ENCODE assay signal across 8 cellular contexts in the genomic region with DNA sequence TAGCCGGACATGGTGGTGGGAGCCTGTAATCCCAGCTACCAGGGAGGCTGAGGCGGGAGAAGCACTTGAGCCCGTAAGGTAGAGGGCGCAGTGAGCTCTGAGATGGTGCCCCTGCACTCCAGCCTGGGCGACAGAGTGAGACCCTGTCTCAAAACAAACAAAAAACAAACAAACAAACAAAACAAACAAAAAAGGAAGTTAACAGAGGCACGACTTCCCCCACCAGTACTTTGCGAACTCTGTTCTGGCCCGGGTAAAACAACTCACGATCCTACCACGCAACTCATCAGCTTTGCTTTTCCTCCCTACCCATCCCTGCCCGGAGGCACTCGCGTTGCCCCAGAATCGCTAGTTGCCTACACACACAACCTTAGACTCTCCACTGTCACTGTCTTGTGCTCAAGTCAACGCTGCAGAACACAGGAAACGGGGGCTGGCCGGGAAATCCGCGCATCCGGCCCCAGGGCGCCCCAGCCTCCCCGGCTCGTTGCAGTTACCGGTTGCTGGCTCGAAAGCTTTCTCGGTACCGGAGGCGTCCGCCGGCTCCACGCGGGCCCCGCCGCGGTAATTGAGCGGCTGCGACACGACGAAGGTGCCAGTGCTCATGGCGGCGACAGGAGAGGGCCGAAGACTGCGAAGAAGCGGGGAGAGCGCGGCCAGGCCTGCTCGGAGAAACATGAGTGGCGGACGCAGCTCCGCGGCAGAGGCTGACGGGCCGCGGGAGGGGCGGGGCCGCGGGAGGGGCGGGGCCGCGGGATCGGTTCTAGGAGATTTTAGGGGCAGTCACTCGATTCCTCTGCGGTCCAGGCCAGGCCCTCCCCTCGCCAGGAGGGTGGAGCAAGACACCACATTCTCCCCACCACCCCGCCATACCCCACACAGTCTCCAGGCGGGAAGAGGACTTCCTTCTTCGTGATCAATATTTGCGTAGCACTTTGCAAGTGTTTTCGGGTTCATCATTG. TPM values are rescaled to one million over a fixed set of nuclear protein-coding genes. Genes with fewer than 3 reads are reported as not detected.
DNase-seq lines count a peak whose midpoint lies in the region; ATAC-seq and TF ChIP-seq lines count a peak whose summit lies in the region.

Gene ALDH9A1 (minus strand): TSS at position 682 of the 962 bp plus-strand sequence. CDS start 4 bp downstream, at position 678.

- H3K36me3 ChIP-seq in cardiac muscle cell, result no peaks in the 10 kb centered on the region

- H3K4me3 ChIP-seq in cardiac muscle cell, result peak within 1 kb of the TSS; percentile 71

- intact Hi-C loops in posterior cingulate gyrus (cut with DNase I), result loop anchor here (2.0 kb wide), 1 partner anchor 65 kb away; no protein-coding TSS in a partner anchor

- H3K9me3 Mint-ChIP-seq in activated naive CD8-positive, alpha-beta T cell treated with anti-CD3 and anti-CD28 coated beads, Interleukin-2, amount 50 U/mL, for 24 hours, result no peaks in the 10 kb centered on the region
- H3K9me3 Mint-ChIP-seq in type B pancreatic cell, result no peaks in the 10 kb centered on the region

- H3K27ac Mint-ChIP-seq in activated naive CD8-positive, alpha-beta T cell treated with anti-CD3 and anti-CD28 coated beads, Interleukin-2, amount 50 U/mL, for 24 hours, result peak within 1 kb of the TSS; percentile 91
- peak within 1 kb of the TSS; percentile 92 for H3K27ac Mint-ChIP-seq in type B pancreatic cell

- peak; percentile 92 for DNase-seq in GM13976 (ENCODE audit: low spot score)
- peak; percentile 77 for DNase-seq in NCI-H1436 (lab: John Stamatoyannopoulos, UW)
- DNase-seq in T follicular helper cell (ENCODE audit: low read depth), result peak; percentile 81
- peak; percentile 92 for DNase-seq in activated naive CD8-positive, alpha-beta T cell treated with anti-CD3 and anti-CD28 coated beads, Interleukin-2, amount 50 U/mL, for 24 hours
- DNase-seq in cardiac muscle cell (ENCODE audit: low read depth in 1 of 2, low spot score in 1 of 2), result peak; percentile 90 to 91
- DNase-seq in posterior cingulate gyrus, result peak; percentile 76 to 98 (median 88)
- DNase-seq in type B pancreatic cell (ENCODE audit: extremely low spot score, unreplicated experiment), result peak; percentile 89

- peaks cover 30% of the 10 kb centered on the region for H3K4me1 Mint-ChIP-seq in activated naive CD8-positive, alpha-beta T cell treated with anti-CD3 and anti-CD28 coated beads, Interleukin-2, amount 50 U/mL, for 24 hours
- H3K4me1 Mint-ChIP-seq in type B pancreatic cell (ENCODE audit: unreplicated experiment), result peaks cover 15% of the 10 kb centered on the region

- peaks cover 3% of the 10 kb centered on the region for H3K4me1 ChIP-seq in cardiac muscle cell (ENCODE audit: low read depth)

- H3K27me3 Mint-ChIP-seq in activated naive CD8-positive, alpha-beta T cell treated with anti-CD3 and anti-CD28 coated beads, Interleukin-2, amount 50 U/mL, for 24 hours, result no peaks in the 10 kb centered on the region
- H3K27me3 Mint-ChIP-seq in type B pancreatic cell, result peaks cover 9% of the 10 kb centered on the region

- no peaks in the 10 kb centered on the region for H3K9me3 ChIP-seq in cardiac muscle cell (ENCODE audit: low read depth)

- peaks cover 19% of the 10 kb centered on the region for H3K36me3 Mint-ChIP-seq in activated naive CD8-positive, alpha-beta T cell treated with anti-CD3 and anti-CD28 coated beads, Interleukin-2, amount 50 U/mL, for 24 hours (ENCODE audit: low read depth)
- H3K36me3 Mint-ChIP-seq in type B pancreatic cell, result peaks cover 7% of the 10 kb centered on the region

- TF ChIP-seq CTCF in GM13976 (IDR thresholded peaks at IDR 0.05; ENCODE audit: borderline replicate concordance, control extremely low read depth, extremely low read depth, insufficient read depth, missing control alignments), result peak; percentile 47
- TF ChIP-seq CTCF in cardiac muscle cell (IDR thresholded peaks at IDR 0.05; ENCODE audit: low read depth, low read length), result peak; percentile 44
- peak; percentile 56 for TF ChIP-seq CTCF in type B pancreatic cell (conservative IDR thresholded peaks at IDR 0.05)

- peaks cover 9% of the 10 kb centered on the region for H3K27me3 ChIP-seq in cardiac muscle cell

- peak; percentile 90 for ATAC-seq in HG02852 (IDR thresholded peaks at IDR 0.05; ENCODE audit: unreplicated experiment)
- peak; percentile 96 for ATAC-seq in activated naive CD8-positive, alpha-beta T cell treated with anti-CD3 and anti-CD28 coated beads, Interleukin-2, amount 50 U/mL, for 24 hours

- in situ Hi-C loops in GM13976 (cut with MboI; ENCODE audit: low sequenced_read_pairs, unreplicated experiment), result no loop called here

- H3K27ac ChIP-seq in cardiac muscle cell, result peak within 1 kb of the TSS; percentile 87

- H3K4me3 Mint-ChIP-seq in activated naive CD8-positive, alpha-beta T cell treated with anti-CD3 and anti-CD28 coated beads, Interleukin-2, amount 50 U/mL, for 24 hours, result peak within 1 kb of the TSS; percentile 96
- H3K4me3 Mint-ChIP-seq in type B pancreatic cell, result peak within 1 kb of the TSS; percentile 98

RNA-seq across cellular contexts. Expression of gene ALDH9A1, which starts in this region (rescaled TPM):
- total RNA-seq in cardiac muscle cell (54.0 and 80.6 TPM in 2 replicates), type B pancreatic cell (ENCODE audit: low replicate concordance) (44.7 and 57.8 TPM in 2 replicates)
- polyA plus RNA-seq in cardiac muscle cell, result 76.8 and 81.5 TPM in 2 replicates

Comparison
In these comparisons a context has a peak if more than half of its experiments do, and no peak if none do; other contexts are left out.
1. Peak in every context shown above with its lines: DNase-seq, ATAC-seq, H3K4me3 ChIP-seq and H3K27ac ChIP-seq.